ENCODE assay signal across 16 cellular contexts in the genomic region with DNA sequence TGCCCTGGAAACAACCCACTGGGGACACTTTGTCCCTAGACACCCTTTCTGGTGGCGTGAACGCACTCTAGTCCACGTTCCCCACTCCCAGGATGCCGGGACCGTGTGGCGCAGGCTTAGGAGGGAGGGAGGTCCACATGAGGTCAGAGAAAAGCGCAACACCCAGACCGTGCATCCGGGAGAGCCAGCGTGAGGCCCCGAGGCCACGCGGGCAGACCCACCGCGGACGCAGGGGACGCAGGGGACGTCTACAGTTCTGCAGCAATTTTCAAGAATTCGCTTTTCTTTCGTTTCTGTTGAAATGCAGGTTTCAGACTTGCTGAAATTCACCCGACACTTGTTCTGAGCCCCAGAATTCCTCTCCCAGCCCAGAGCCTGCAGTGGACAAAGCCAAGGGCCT. TPM values are rescaled to one million over a fixed set of nuclear protein-coding genes. Genes with fewer than 3 reads are reported as not detected.
DNase-seq lines count a peak whose midpoint lies in the region; ATAC-seq and TF ChIP-seq lines count a peak whose summit lies in the region.
"Had no signal": no experiment of that assay in that cellular context is flagged by ENCODE, and none has a peak within 500 bp of the region (broad histone marks: within the 10 kb centered on the region; RNA-seq: fewer than 3 reads in every experiment).

No MANE protein-coding gene starts in this region.

- H3K4me3 ChIP-seq in right cardiac atrium (ENCODE audit: low read length), result no peak overlapping the region
- H3K4me3 ChIP-seq: BLaER1 treated with 17β-estradiol and CSF1 and Interleukin-3, amounts not matched to agents 10 nM and 100 nM; GM23338 had no signal

- 85% methylated on average over 21 of the region's 21 CpGs for WGBS in right cardiac atrium

- no peaks in the 10 kb centered on the region for H3K4me1 ChIP-seq in right cardiac atrium (ENCODE audit: control insufficient read depth, insufficient read depth, low read length)

- H3K27ac Mint-ChIP-seq in brain (peak overlapping the region in 3 of 5 experiments; percentile 28 to 45 (median 42)), neural crest cell (ENCODE audit: unreplicated experiment) (no peak overlapping the region)
- H3K27ac Mint-ChIP-seq: B cell, GM23338 had no signal

- no peak for TF ChIP-seq CTCF in brain (conservative IDR thresholded peaks at IDR 0.05)
- no peak for TF ChIP-seq CTCF in neural crest cell (conservative IDR thresholded peaks at IDR 0.05)

- no peak overlapping the region for H3K27ac ChIP-seq in right cardiac atrium (ENCODE audit: low read length)
- H3K27ac ChIP-seq: BLaER1 treated with 17β-estradiol and CSF1 and Interleukin-3, amounts not matched to agents 10 nM and 100 nM; HL-60 had no signal

- H3K27me3 Mint-ChIP-seq in brain (peaks cover 6% of the 10 kb centered on the region), neural crest cell (ENCODE audit: low read depth) (no peaks in the 10 kb centered on the region)
- H3K27me3 Mint-ChIP-seq: B cell; CD8-positive, alpha-beta memory T cell had no signal

- no peak for ATAC-seq in right cardiac atrium
- ATAC-seq in Right ventricle myocardium superior (ENCODE audit: poor library complexity), result no peak
- ATAC-seq in HG03280 (IDR thresholded peaks at IDR 0.05; ENCODE audit: unreplicated experiment), result no peak
- ATAC-seq: GM23338 had no signal

- DNase-seq in right cardiac atrium, result peak; percentile 6 to 43 (median 37)
- DNase-seq in Right ventricle myocardium superior, result no peak
- no peak for DNase-seq in neural crest cell (ENCODE audit: low read depth, low spot score)
- no peak for DNase-seq in SIG-M5 treated with dmso at 0.1 percent for 504 hours (lab: John Stamatoyannopoulos, UW; ENCODE audit: unreplicated experiment)
- DNase-seq in AG08396 (ENCODE audit: low spot score), result no peak
- DNase-seq: 8988T; CD8-positive, alpha-beta memory T cell; COR-L47; HCEC 1CT; IMR-90 had no signal

- no peaks in the 10 kb centered on the region for H3K27me3 ChIP-seq in right cardiac atrium (ENCODE audit: control insufficient read depth, insufficient read depth)
- H3K27me3 ChIP-seq: BLaER1 treated with 17β-estradiol and CSF1 and Interleukin-3, amounts not matched to agents 10 nM and 100 nM had no signal

- intact Hi-C loops in right cardiac atrium (cut with DNase I) (no loop called here), Right ventricle myocardium superior (cut with DNase I) (no loop called here)

- H3K9me3 Mint-ChIP-seq in brain, result no peaks in the 10 kb centered on the region
- H3K9me3 Mint-ChIP-seq in neural crest cell, result no peaks in the 10 kb centered on the region
- H3K9me3 Mint-ChIP-seq: CD8-positive, alpha-beta memory T cell; GM23338 had no signal

- no peaks in the 10 kb centered on the region for H3K9me3 ChIP-seq in right cardiac atrium (ENCODE audit: control insufficient read depth, low read length)
- H3K9me3 ChIP-seq: BLaER1 treated with 17β-estradiol and CSF1 and Interleukin-3, amounts not matched to agents 10 nM and 100 nM had no signal

- H3K4me1 Mint-ChIP-seq in brain (peaks cover 9% of the 10 kb centered on the region), neural crest cell (no peaks in the 10 kb centered on the region)

- peaks cover 7% of the 10 kb centered on the region for H3K36me3 Mint-ChIP-seq in brain
- H3K36me3 Mint-ChIP-seq in neural crest cell (ENCODE audit: low read depth), result peaks cover 5% of the 10 kb centered on the region

- H3K4me3 Mint-ChIP-seq in brain (peak overlapping the region in 3 of 5 experiments; percentile 25 to 72 (median 30)), neural crest cell (peak overlapping the region; percentile 75)
- H3K4me3 Mint-ChIP-seq: GM23338 had no signal

RNA-seq across cellular contexts. Expression of gene RFNG, which starts 4.7 kb away (rescaled TPM):
- 10 to 100 TPM; 19.0 to 25.1 (median 20.2) TPM for total RNA-seq in right cardiac atrium
- polyA plus RNA-seq in right cardiac atrium, result 25.4 TPM
- 20.5 TPM for total RNA-seq in Right ventricle myocardium superior
- 45.0 TPM for polyA plus RNA-seq in brain (ENCODE audit: insufficient read depth, low read depth, low replicate concordance)
- total RNA-seq in neural crest cell, result 44.5 and 46.0 TPM in 2 replicates

RNA-seq across cellular contexts. Expression of gene GPS1, which starts 4.8 kb away (rescaled TPM):
- 10 to 100 TPM; 87.1 to 93.7 (median 90.6) TPM for total RNA-seq in right cardiac atrium
- polyA plus RNA-seq in right cardiac atrium, result 75.1 TPM
- 86.5 TPM for total RNA-seq in Right ventricle myocardium superior
- 231 TPM for polyA plus RNA-seq in brain (ENCODE audit: insufficient read depth, low read depth, low replicate concordance)
- 154 and 156 TPM in 2 replicates for total RNA-seq in neural crest cell

RNA-seq across cellular contexts. Expression of gene DCXR, which starts 9.4 kb away (rescaled TPM):
- total RNA-seq in right cardiac atrium (100 to 1,000 TPM; 127 to 181 (median 168) TPM), Right ventricle myocardium superior (178 TPM), neural crest cell (198 and 199 TPM in 2 replicates)
- polyA plus RNA-seq in right cardiac atrium (196 TPM), brain (ENCODE audit: insufficient read depth, low read depth, low replicate concordance) (170 TPM)

RNA-seq across cellular contexts. Expression of gene RAC3, which starts 15.4 kb away (rescaled TPM):
- total RNA-seq in right cardiac atrium (1 to 10 TPM; 1.0 to 2.0 (median 1.5) TPM), Right ventricle myocardium superior (0.97 TPM), neural crest cell (73.6 and 75.0 TPM in 2 replicates)
- polyA plus RNA-seq in right cardiac atrium (2.4 TPM), brain (ENCODE audit: insufficient read depth, low read depth, low replicate concordance) (65.2 TPM)
- polyA plus RNA-seq: CD8-positive, alpha-beta memory T cell had no signal

RNA-seq across cellular contexts. Expression of gene DUS1L, which starts 18.7 kb away (rescaled TPM):
- total RNA-seq in right cardiac atrium (10 to 100 TPM; 51.3 to 63.1 (median 58.4) TPM), Right ventricle myocardium superior (57.9 TPM), neural crest cell (126 and 131 TPM in 2 replicates)
- polyA plus RNA-seq in right cardiac atrium (82.1 TPM), brain (ENCODE audit: insufficient read depth, low read depth, low replicate concordance) (110 TPM)

Comparison
In these comparisons a context has a peak if more than half of its experiments do, and no peak if none do; other contexts are left out.
1. DNase-seq: peak in right cardiac atrium (3 of 3); none in Right ventricle myocardium superior (single experiment), neural crest cell (single experiment), SIG-M5 treated with dmso at 0.1 percent for 504 hours (single experiment) and AG08396 (single experiment).